Comparison of ENCODE assay signal across 20 cellular contexts in genomic region chr6:127851197-127851596, GRCh38. TPM values are rescaled to one million over a fixed set of nuclear protein-coding genes. Genes with fewer than 3 reads are reported as not detected.
DNase-seq lines count a peak whose midpoint lies in the region; ATAC-seq, FAIRE-seq and TF ChIP-seq lines count a peak whose summit lies in the region.
"Had no signal": no experiment of that assay in that cellular context is flagged by ENCODE, and none has a peak within 500 bp of the region (broad histone marks: within the 10 kb centered on the region; RNA-seq: fewer than 3 reads in every experiment).

No MANE protein-coding gene starts in this region.

- no peaks in the 10 kb centered on the region for H4K20me1 ChIP-seq in astrocyte (ENCODE audit: insufficient read depth, low read length)
- no peaks in the 10 kb centered on the region for H4K20me1 ChIP-seq in neural progenitor cell (ENCODE audit: low read depth)

- H3K4me3 Mint-ChIP-seq in astrocyte (ENCODE audit: unreplicated experiment) (no peak overlapping the region), immature natural killer cell (no peak overlapping the region), neural progenitor cell (no peak overlapping the region)

- DNase-seq in AG10803 (ENCODE audit: low read depth) (peak; percentile 83), GM03348 (ENCODE audit: low spot score) (peak; percentile 17), astrocyte (ENCODE audit: low read depth) (peak; percentile 49), fibroblast of the aortic adventitia (ENCODE audit: low read depth) (peak; percentile 21), immature natural killer cell (no peak), neural progenitor cell (ENCODE audit: low spot score) (no peak), suprapubic skin (ENCODE audit: low spot score in 2 of 2) (no peak)
- DNase-seq: BE2C, DMS 273 treated with DMSO at 0.1 percent for 48 hours, MM.1S, NCI-H1105 treated with DMSO at 0.1 percent for 48 hours, NCI-H187, NCI-H2171, NCI-H446 treated with DMSO at 0.1 percent for 48 hours, NCI-H748 treated with DMSO at 0.1 percent for 48 hours had no signal

- TF ChIP-seq POLR2A in suprapubic skin (IDR thresholded peaks at IDR 0.05) = no peak

- H3K4me1 ChIP-seq in astrocyte (ENCODE audit: insufficient read depth, low read length) (no peaks in the 10 kb centered on the region), neural progenitor cell (no peaks in the 10 kb centered on the region), suprapubic skin (no peaks in the 10 kb centered on the region)

- H3K27me3 ChIP-seq in astrocyte (ENCODE audit: insufficient read depth, low read length) (no peaks in the 10 kb centered on the region), neural progenitor cell (no peaks in the 10 kb centered on the region), suprapubic skin (no peaks in the 10 kb centered on the region)
- H3K27me3 ChIP-seq: BE2C had no signal

- TF ChIP-seq CTCF in AG10803 (conservative IDR thresholded peaks at IDR 0.05; ENCODE audit: low read length) (no peak), astrocyte (IDR thresholded peaks at IDR 0.05; ENCODE audit: insufficient read depth, low read depth, low read length) (no peak), fibroblast of the aortic adventitia (IDR thresholded peaks at IDR 0.05; ENCODE audit: insufficient read depth, low read length) (no peak), neural progenitor cell (IDR thresholded peaks at IDR 0.05) (no peak), suprapubic skin (IDR thresholded peaks at IDR 0.05) (no peak)

- H3K27ac ChIP-seq in astrocyte (ENCODE audit: low read depth, low read length) (no peak overlapping the region), neural progenitor cell (no peak overlapping the region), suprapubic skin (no peak overlapping the region)

- H3K27me3 Mint-ChIP-seq in astrocyte (ENCODE audit: low read depth, unreplicated experiment) = no peaks in the 10 kb centered on the region
- H3K27me3 Mint-ChIP-seq in immature natural killer cell (ENCODE audit: low read depth in 3 of 3) = peaks cover 0 to 3% (median 1%) of the 10 kb centered on the region in 3 donors
- H3K27me3 Mint-ChIP-seq in neural progenitor cell (ENCODE audit: insufficient read depth, low read depth) = no peaks in the 10 kb centered on the region

- 41% methylated on average over 1 of the region's 1 CpG for WGBS in suprapubic skin

- H3K9ac ChIP-seq in astrocyte (ENCODE audit: low read length) (no peak overlapping the region), neural progenitor cell (no peak overlapping the region)

- H3K4me1 Mint-ChIP-seq in astrocyte (ENCODE audit: low read depth, unreplicated experiment) = peaks cover 27% of the 10 kb centered on the region
- peaks cover 0 to 3% of the 10 kb centered on the region in 2 donors for H3K4me1 Mint-ChIP-seq in immature natural killer cell
- no peaks in the 10 kb centered on the region for H3K4me1 Mint-ChIP-seq in neural progenitor cell

- H3K9me3 ChIP-seq in astrocyte (ENCODE audit: insufficient read depth, low read depth, low read length) (no peaks in the 10 kb centered on the region), neural progenitor cell (ENCODE audit: low read depth) (no peaks in the 10 kb centered on the region), suprapubic skin (no peaks in the 10 kb centered on the region)
- H3K9me3 ChIP-seq: BE2C had no signal

- ATAC-seq in HG02885 (IDR thresholded peaks at IDR 0.05; ENCODE audit: poor library complexity, unreplicated experiment) = no peak
- ATAC-seq: HCT116, HepG2 had no signal

- H3K79me2 ChIP-seq in astrocyte (ENCODE audit: insufficient read depth, low read length) = no peaks in the 10 kb centered on the region
- H3K79me2 ChIP-seq in neural progenitor cell (ENCODE audit: low read depth) = no peaks in the 10 kb centered on the region

- FAIRE-seq in astrocyte (lab: Jason Lieb, UNC) = no peak
- FAIRE-seq: HepG2 had no signal

- no peaks in the 10 kb centered on the region for H3F3A ChIP-seq in neural progenitor cell (ENCODE audit: low read depth)

- H3K36me3 ChIP-seq in astrocyte (ENCODE audit: insufficient read depth, low read length) (no peaks in the 10 kb centered on the region), neural progenitor cell (no peaks in the 10 kb centered on the region), suprapubic skin (no peaks in the 10 kb centered on the region)
- H3K36me3 ChIP-seq: BE2C had no signal

- no peaks in the 10 kb centered on the region for H3K9me3 Mint-ChIP-seq in astrocyte (ENCODE audit: unreplicated experiment)
- peaks cover 0 to 6% (median 0%) of the 10 kb centered on the region in 6 donors for H3K9me3 Mint-ChIP-seq in immature natural killer cell
- no peaks in the 10 kb centered on the region for H3K9me3 Mint-ChIP-seq in neural progenitor cell

- H3K36me3 Mint-ChIP-seq in astrocyte (ENCODE audit: low read depth, unreplicated experiment) = peaks cover 2% of the 10 kb centered on the region
- no peaks in the 10 kb centered on the region for H3K36me3 Mint-ChIP-seq in immature natural killer cell
- H3K36me3 Mint-ChIP-seq in neural progenitor cell = no peaks in the 10 kb centered on the region

- TF ChIP-seq EP300 in suprapubic skin (IDR thresholded peaks at IDR 0.05) = no peak

- H3K4me2 ChIP-seq in astrocyte (ENCODE audit: low read length) = no peak overlapping the region
- H3K4me2 ChIP-seq in neural progenitor cell = no peak overlapping the region

- no peak overlapping the region for H2AFZ ChIP-seq in astrocyte (ENCODE audit: low read depth, low read length)
- no peak overlapping the region for H2AFZ ChIP-seq in neural progenitor cell (replicated peaks)

- peak overlapping the region; percentile 90 for H3K27ac Mint-ChIP-seq in astrocyte (ENCODE audit: unreplicated experiment)
- H3K27ac Mint-ChIP-seq in immature natural killer cell = no peak overlapping the region
- no peak overlapping the region for H3K27ac Mint-ChIP-seq in neural progenitor cell

- H3K4me3 ChIP-seq in AG10803 (ENCODE audit: low read length) (no peak overlapping the region), astrocyte (ENCODE audit: insufficient read depth, low read depth, low read length) (no peak overlapping the region), fibroblast of the aortic adventitia (ENCODE audit: low read depth, low read length) (no peak overlapping the region), neural progenitor cell (no peak overlapping the region), suprapubic skin (no peak overlapping the region)

RNA-seq across cellular contexts. Expression of gene THEMIS, which starts 49.7 kb away (rescaled TPM):
- 0.07 TPM in 1 of 2 replicates, not detected in the other for total RNA-seq in astrocyte
- total RNA-seq in fibroblast of the aortic adventitia (ENCODE audit: low replicate concordance) = under 0.01 TPM in 1 of 2 replicates, not detected in the other
- polyA plus RNA-seq in immature natural killer cell = 1 to 10 TPM in 1 of 3 donors, under 1 TPM in 2; 0.12 to 1.6 (median 0.57) TPM
- not detected in 2 replicates for total RNA-seq in neural progenitor cell (ENCODE audit: low replicate concordance)
- total RNA-seq in suprapubic skin = 1 to 10 TPM in 1 of 4 donors, not detected in 3; 1.6 TPM
- total RNA-seq: A673, Daoy, HepG2 had no signal
- polyA plus RNA-seq: HepG2 had no signal

Comparison
In these comparisons a context has a peak if more than half of its experiments do, and no peak if none do; other contexts are left out.
1. DNase-seq: peak in AG10803 (single experiment), GM03348 (single experiment), astrocyte (single experiment) and fibroblast of the aortic adventitia (single experiment); none in immature natural killer cell (0 of 3), neural progenitor cell (single experiment) and suprapubic skin (0 of 2).